ENCODE assay signal across 15 cellular contexts in genomic region chr18:61980355-61980754, GRCh38.
DNase-seq lines count a peak whose midpoint lies in the region; ATAC-seq, FAIRE-seq and TF ChIP-seq lines count a peak whose summit lies in the region.
"Had no signal": no experiment of that assay in that cellular context is flagged by ENCODE, and none has a peak within 500 bp of the region (broad histone marks: within the 10 kb centered on the region; RNA-seq: fewer than 3 reads in every experiment).

No MANE protein-coding gene starts in this region.

- POLR2A ChIA-PET in HepG2 (lab: Yijun Ruan, JAX): no interaction called here

- H3K27me3 ChIP-seq in liver (ENCODE audit: control insufficient read depth in 4 of 4, insufficient read depth in 4 of 4, low read length in 3 of 4): no peaks in the 10 kb centered on the region
- no peaks in the 10 kb centered on the region for H3K27me3 ChIP-seq in HepG2 (ENCODE audit: control insufficient read depth in 1 of 2, insufficient read depth in 2 of 2, low read length in 2 of 2)
- no peaks in the 10 kb centered on the region for H3K27me3 ChIP-seq in SJCRH30
- H3K27me3 ChIP-seq: ovary had no signal

- TF ChIP-seq CTCF in liver (IDR thresholded peaks at IDR 0.05; ENCODE audit: low read depth, low read length, missing input control): no peak
- no peak for TF ChIP-seq CTCF in HepG2 (CRISPR knock-in tag; IDR thresholded peaks at IDR 0.05)
- no peak for TF ChIP-seq CTCF in fibroblast of villous mesenchyme (IDR thresholded peaks at IDR 0.05; ENCODE audit: insufficient read depth, low read depth, low read length)

- intact Hi-C loops in HepG2 (cut with micrococcal nuclease; ENCODE audit: unreplicated experiment): no loop called here

- no peak for TF ChIP-seq POLR2A in HepG2 (IDR thresholded peaks at IDR 0.05; ENCODE audit: insufficient read depth in 1 of 2, low read depth in 2 of 2, low read length in 2 of 2)

- 69% methylated on average over 2 of the region's 2 CpGs for WGBS in liver
- 23% methylated on average over 2 of the region's 2 CpGs for WGBS in HepG2 (ENCODE audit: low lambda C conversion rate)

- H3K79me2 ChIP-seq in HepG2 (ENCODE audit: insufficient read depth, low read length): no peaks in the 10 kb centered on the region

- H3K9ac ChIP-seq in liver (ENCODE audit: low read depth in 1 of 2, low read length in 2 of 2): no peak overlapping the region
- no peak overlapping the region for H3K9ac ChIP-seq in HepG2 (ENCODE audit: insufficient read depth, low read depth, low read length)

- H3K4me3 ChIP-seq in liver (ENCODE audit: low read depth in 1 of 3, low read length in 3 of 3): no peak overlapping the region
- no peak overlapping the region for H3K4me3 ChIP-seq in HepG2 (replicated peaks in 1 of 3; ENCODE audit: insufficient read depth in 1 of 3, low read depth in 2 of 3, low read length in 3 of 3)
- H3K4me3 ChIP-seq in fibroblast of villous mesenchyme (ENCODE audit: low read depth, low read length): no peak overlapping the region
- H3K4me3 ChIP-seq in SJCRH30: no peak overlapping the region
- H3K4me3 ChIP-seq: ovary had no signal

- no peak for ATAC-seq in HepG2

- no peaks in the 10 kb centered on the region for H4K20me1 ChIP-seq in HepG2 (ENCODE audit: insufficient read depth, low read length)

- no peak for FAIRE-seq in HepG2 (lab: Jason Lieb, UNC)
- FAIRE-seq: GM18507, TTC549 had no signal

- no TSS peak for BruUV-seq in HepG2 (replicated peaks; lab: Mats Ljungman, UMichigan)

- TF ChIP-seq EP300 in HepG2 (IDR thresholded peaks at IDR 0.05; ENCODE audit: low read depth in 2 of 2, low read length in 2 of 2) (no peak), HepG2 (CRISPR knock-in tag; IDR thresholded peaks at IDR 0.05; ENCODE audit: borderline replicate concordance) (no peak)

- CTCF ChIA-PET in HepG2 (lab: Yijun Ruan, JAX; ENCODE audit: low intra/inter-chr PET ratio, low total read pairs): no interaction called here

- in situ Hi-C loops in HepG2 (cut with HindIII; ENCODE audit: extremely low pct_ligation_motif_present, low pct_unique_long_range_greater_than_20kb): no loop called here

- H3K27ac ChIP-seq in liver (ENCODE audit: low read depth in 1 of 2, low read length in 2 of 2) (no peak overlapping the region), HepG2 (ENCODE audit: extremely low read length, insufficient read depth, low read length) (no peak overlapping the region), SJCRH30 (no peak overlapping the region)
- H3K27ac ChIP-seq: ovary had no signal

- no peak overlapping the region for H2AFZ ChIP-seq in HepG2 (ENCODE audit: low read length)

- H3K4me2 ChIP-seq in HepG2 (ENCODE audit: low read depth, low read length): no peak overlapping the region

- H3K9me3 ChIP-seq in liver (ENCODE audit: control insufficient read depth in 4 of 4, low read length in 3 of 4) (no peaks in the 10 kb centered on the region), HepG2 (ENCODE audit: low read length) (no peaks in the 10 kb centered on the region), SJCRH30 (replicated peaks) (no peaks in the 10 kb centered on the region)
- H3K9me3 ChIP-seq: ovary had no signal

- TF ChIP-seq RAD21 in liver (IDR thresholded peaks at IDR 0.05): no peak
- no peak for TF ChIP-seq RAD21 in HepG2 (CRISPR knock-in tag; IDR thresholded peaks at IDR 0.05)

- H3K4me1 ChIP-seq in liver (ENCODE audit: control insufficient read depth in 4 of 4, insufficient read depth in 4 of 4, low read length in 3 of 4): no peaks in the 10 kb centered on the region
- H3K4me1 ChIP-seq in HepG2 (ENCODE audit: insufficient read depth, low read length): no peaks in the 10 kb centered on the region
- H3K4me1 ChIP-seq in SJCRH30: no peaks in the 10 kb centered on the region

- DNase-seq in HepG2 (ENCODE audit: low spot score): no peak
- DNase-seq in SKM-1 (lab: John Stamatoyannopoulos, UW; ENCODE audit: unreplicated experiment): peak; percentile 50
- DNase-seq in fibroblast of villous mesenchyme (ENCODE audit: low read depth): peak; percentile 64
- DNase-seq in superior temporal gyrus (ENCODE audit: extremely low spot score): no peak
- no peak for DNase-seq in Ammon's horn (ENCODE audit: low spot score)
- no peak for DNase-seq in activated T-cell treated with anti-CD3 and anti-CD28 coated beads, Interleukin-2, amount 50 U/mL, for 1 hour
- no peak for DNase-seq in SJCRH30
- DNase-seq: activated gamma-delta T cell, foreskin fibroblast, NCI-H1694 treated with DMSO at 0.1 percent for 48 hours, NCI-H69, ovary had no signal

- no peaks in the 10 kb centered on the region for H3K36me3 ChIP-seq in liver (ENCODE audit: control insufficient read depth in 4 of 4, insufficient read depth in 3 of 4, low read depth in 1 of 4, low read length in 3 of 4)
- no peaks in the 10 kb centered on the region for H3K36me3 ChIP-seq in HepG2 (replicated peaks in 1 of 2; ENCODE audit: control insufficient read depth in 1 of 2, insufficient read depth in 2 of 2, low read length in 2 of 2)
- no peaks in the 10 kb centered on the region for H3K36me3 ChIP-seq in SJCRH30
- H3K36me3 ChIP-seq: ovary had no signal

TF ChIP-seq in liver, 16 proteins besides CTCF, POLR2A, EP300 and RAD21 (continues in another document):
- TF ChIP-seq NR2F2 (IDR thresholded peaks at IDR 0.05) (no peak), GABPA (IDR thresholded peaks at IDR 0.05 in 1 of 2, conservative IDR thresholded peaks at IDR 0.05 in 1 of 2) (no peak)
- TF ChIP-seq, protein P1, sequence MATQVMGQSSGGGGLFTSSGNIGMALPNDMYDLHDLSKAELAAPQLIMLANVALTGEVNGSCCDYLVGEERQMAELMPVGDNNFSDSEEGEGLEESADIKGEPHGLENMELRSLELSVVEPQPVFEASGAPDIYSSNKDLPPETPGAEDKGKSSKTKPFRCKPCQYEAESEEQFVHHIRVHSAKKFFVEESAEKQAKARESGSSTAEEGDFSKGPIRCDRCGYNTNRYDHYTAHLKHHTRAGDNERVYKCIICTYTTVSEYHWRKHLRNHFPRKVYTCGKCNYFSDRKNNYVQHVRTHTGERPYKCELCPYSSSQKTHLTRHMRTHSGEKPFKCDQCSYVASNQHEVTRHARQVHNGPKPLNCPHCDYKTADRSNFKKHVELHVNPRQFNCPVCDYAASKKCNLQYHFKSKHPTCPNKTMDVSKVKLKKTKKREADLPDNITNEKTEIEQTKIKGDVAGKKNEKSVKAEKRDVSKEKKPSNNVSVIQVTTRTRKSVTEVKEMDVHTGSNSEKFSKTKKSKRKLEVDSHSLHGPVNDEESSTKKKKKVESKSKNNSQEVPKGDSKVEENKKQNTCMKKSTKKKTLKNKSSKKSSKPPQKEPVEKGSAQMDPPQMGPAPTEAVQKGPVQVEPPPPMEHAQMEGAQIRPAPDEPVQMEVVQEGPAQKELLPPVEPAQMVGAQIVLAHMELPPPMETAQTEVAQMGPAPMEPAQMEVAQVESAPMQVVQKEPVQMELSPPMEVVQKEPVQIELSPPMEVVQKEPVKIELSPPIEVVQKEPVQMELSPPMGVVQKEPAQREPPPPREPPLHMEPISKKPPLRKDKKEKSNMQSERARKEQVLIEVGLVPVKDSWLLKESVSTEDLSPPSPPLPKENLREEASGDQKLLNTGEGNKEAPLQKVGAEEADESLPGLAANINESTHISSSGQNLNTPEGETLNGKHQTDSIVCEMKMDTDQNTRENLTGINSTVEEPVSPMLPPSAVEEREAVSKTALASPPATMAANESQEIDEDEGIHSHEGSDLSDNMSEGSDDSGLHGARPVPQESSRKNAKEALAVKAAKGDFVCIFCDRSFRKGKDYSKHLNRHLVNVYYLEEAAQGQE (IDR thresholded peaks at IDR 0.05): no peak

TF ChIP-seq in HepG2, 621 proteins besides CTCF, POLR2A, EP300 and RAD21 (continues in another document):
- TF ChIP-seq TOPORS (CRISPR knock-in tag; IDR thresholded peaks at IDR 0.05) (no peak), FOXC1 (CRISPR knock-in tag; IDR thresholded peaks at IDR 0.05; ENCODE audit: borderline replicate concordance) (no peak), SOX13 (IDR thresholded peaks at IDR 0.05) (no peak), SOX13 (CRISPR knock-in tag; conservative IDR thresholded peaks at IDR 0.05 in 1 of 2, IDR thresholded peaks at IDR 0.05 in 1 of 2) (no peak), ZNF280D (CRISPR knock-in tag; IDR thresholded peaks at IDR 0.05) (no peak), ZNF10 (CRISPR knock-in tag; IDR thresholded peaks at IDR 0.05; ENCODE audit: borderline replicate concordance, low read depth) (no peak), SP5 (CRISPR knock-in tag; IDR thresholded peaks at IDR 0.05; ENCODE audit: borderline replicate concordance, low read depth) (no peak), ZKSCAN8 (CRISPR knock-in tag; IDR thresholded peaks at IDR 0.05; ENCODE audit: borderline replicate concordance) (no peak), ZNF543 (CRISPR knock-in tag; IDR thresholded peaks at IDR 0.05) (no peak), NPAS2 (CRISPR knock-in tag; IDR thresholded peaks at IDR 0.05; ENCODE audit: borderline replicate concordance) (no peak), MLLT10 (CRISPR knock-in tag; IDR thresholded peaks at IDR 0.05) (no peak), ZNF431 (CRISPR knock-in tag; IDR thresholded peaks at IDR 0.05; ENCODE audit: borderline replicate concordance, low read depth) (no peak)
- TF ChIP-seq, protein P2, sequence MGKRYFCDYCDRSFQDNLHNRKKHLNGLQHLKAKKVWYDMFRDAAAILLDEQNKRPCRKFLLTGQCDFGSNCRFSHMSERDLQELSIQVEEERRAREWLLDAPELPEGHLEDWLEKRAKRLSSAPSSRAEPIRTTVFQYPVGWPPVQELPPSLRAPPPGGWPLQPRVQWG (CRISPR knock-in tag; IDR thresholded peaks at IDR 0.05; ENCODE audit: borderline replicate concordance, low read depth): no peak

Comparison
In these comparisons a context has a peak if more than half of its experiments do, and no peak if none do; other contexts are left out.
1. DNase-seq: peak in SKM-1 (single experiment) and fibroblast of villous mesenchyme (single experiment); none in HepG2 (single experiment), superior temporal gyrus (single experiment), Ammon's horn (single experiment), activated T-cell treated with anti-CD3 and anti-CD28 coated beads, Interleukin-2, amount 50 U/mL, for 1 hour (single experiment) and SJCRH30 (0 of 2).